Comparison of ENCODE assay signal across 27 cellular contexts in the genomic region with DNA sequence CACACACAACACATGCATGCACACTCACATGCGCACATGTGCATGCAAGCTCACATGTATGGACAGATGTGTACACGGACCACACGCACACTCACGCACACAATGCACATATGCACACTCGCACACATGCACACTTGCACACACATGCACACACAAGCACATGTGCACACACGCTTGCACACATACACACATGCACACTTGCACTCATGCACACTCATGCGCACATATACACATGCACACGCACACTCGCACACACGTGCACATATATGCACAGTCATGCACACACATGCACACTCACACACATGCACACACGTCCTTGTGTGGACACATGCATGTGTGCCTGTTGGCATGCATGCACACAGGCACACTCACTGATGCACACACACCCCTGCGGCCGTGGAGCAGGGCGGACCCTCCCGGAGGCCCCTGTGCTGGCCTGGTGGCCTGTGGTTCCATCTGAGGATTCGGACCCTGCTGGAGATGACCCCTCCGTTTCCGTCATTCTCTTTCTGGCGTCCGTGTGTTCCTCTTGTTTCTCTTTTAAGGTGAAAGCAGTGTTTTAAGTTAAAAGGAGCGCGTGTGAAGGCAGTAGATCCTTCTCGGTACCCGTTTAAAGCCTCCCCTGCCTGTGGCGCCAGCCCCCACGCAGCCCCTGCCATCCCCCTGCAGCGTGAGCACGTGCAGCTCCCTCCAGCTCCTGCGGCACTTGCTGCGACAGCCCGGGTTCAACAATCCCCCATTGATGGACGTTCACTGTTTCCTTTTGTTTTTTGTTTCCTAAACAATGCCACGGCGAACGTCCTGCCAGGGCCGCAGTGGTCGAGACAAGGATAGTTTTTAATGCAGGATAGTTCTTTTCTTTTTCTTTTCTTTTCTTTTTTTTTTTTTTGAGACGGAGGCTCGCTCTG. TPM values are rescaled to one million over a fixed set of nuclear protein-coding genes. Genes with fewer than 3 reads are reported as not detected.
DNase-seq lines count a peak whose midpoint lies in the region; ATAC-seq and TF ChIP-seq lines count a peak whose summit lies in the region.
"Had no signal": no experiment of that assay in that cellular context is flagged by ENCODE, and none has a peak within 500 bp of the region (broad histone marks: within the 10 kb centered on the region; RNA-seq: fewer than 3 reads in every experiment).

No MANE protein-coding gene starts in this region.

- H3K36me3 Mint-ChIP-seq in CD8-positive, alpha-beta memory T cell = peaks cover 0 to 59% (median 3%) of the 10 kb centered on the region in 3 donors

- H3K79me2 ChIP-seq in PC-3 (ENCODE audit: low read length) = peaks cover 19% of the 10 kb centered on the region

- no peaks in the 10 kb centered on the region for H3K27me3 ChIP-seq in CD8-positive, alpha-beta memory T cell (ENCODE audit: insufficient read depth, low read length, poor library complexity, severe bottlenecking)
- no peaks in the 10 kb centered on the region for H3K27me3 ChIP-seq in PC-3 (ENCODE audit: low read length)
- H3K27me3 ChIP-seq: BLaER1, sigmoid colon, upper lobe of left lung had no signal

- no peak overlapping the region for H3K4me2 ChIP-seq in PC-3 (ENCODE audit: low read length)
- H3K4me2 ChIP-seq: BLaER1 had no signal

- POLR2A ChIA-PET in CD8-positive, alpha-beta memory T cell (lab: Charles Lee) = interaction anchor here (0.7 kb wide), 1 partner anchor 497 kb away, joined by 3 read pairs; no protein-coding TSS in a partner anchor
- POLR2A ChIA-PET in PC-3 (lab: Charles Lee; ENCODE audit: unreplicated experiment) = interaction anchor here (0.6 kb wide), 1 partner anchor 120 kb away, joined by 4 read pairs; a partner anchor contains a TSS

- H3K36me3 ChIP-seq in mucosa of descending colon (ENCODE audit: low read depth) = peaks cover 3% of the 10 kb centered on the region
- peaks cover 10% of the 10 kb centered on the region for H3K36me3 ChIP-seq in CD8-positive, alpha-beta memory T cell (ENCODE audit: insufficient read depth, low read length)
- peaks cover 5% of the 10 kb centered on the region; the same call in 1 of the 2 replicates for H3K36me3 ChIP-seq in PC-3 (ENCODE audit: low read depth, low read length)

- no peak overlapping the region for H3K4me3 ChIP-seq in mucosa of descending colon
- H3K4me3 ChIP-seq in CD8-positive, alpha-beta memory T cell (ENCODE audit: low read length) = no peak overlapping the region
- H3K4me3 ChIP-seq in PC-3 (ENCODE audit: low read length) = no peak overlapping the region
- H3K4me3 ChIP-seq: BLaER1, sigmoid colon, upper lobe of left lung had no signal

- CTCF ChIA-PET in CD8-positive, alpha-beta memory T cell (lab: Charles Lee) = no interaction called here
- CTCF ChIA-PET in PC-3 (lab: Charles Lee) = no interaction called here

- H4K20me1 ChIP-seq in PC-3 (ENCODE audit: low read length) = no peaks in the 10 kb centered on the region

- H3K4me1 Mint-ChIP-seq in CD8-positive, alpha-beta memory T cell = peaks cover 5 to 18% (median 7%) of the 10 kb centered on the region in 3 donors

- H3K9me3 ChIP-seq in mucosa of descending colon (no peaks in the 10 kb centered on the region), PC-3 (ENCODE audit: low read length) (no peaks in the 10 kb centered on the region)
- no peaks in the 10 kb centered on the region for H3K9me3 ChIP-seq in CD8-positive, alpha-beta memory T cell (ENCODE audit: low read length)
- H3K9me3 ChIP-seq: BLaER1, Caco-2, sigmoid colon, upper lobe of left lung had no signal

- peak overlapping the region in 1 of 8 donors; percentile 68 for H3K27ac Mint-ChIP-seq in CD8-positive, alpha-beta memory T cell
- H3K27ac Mint-ChIP-seq: activated T-cell treated with anti-CD3 and anti-CD28 coated beads, Interleukin-2, amount 50 U/mL, for 24 hours; naive thymus-derived CD8-positive, alpha-beta T cell had no signal

- no peak overlapping the region for H2AFZ ChIP-seq in PC-3 (ENCODE audit: low read length)

- no TSS peak for BruUV-seq in PC-3 (replicated peaks; lab: Mats Ljungman, UMichigan)

- peaks cover 11% of the 10 kb centered on the region for H3K4me1 ChIP-seq in mucosa of descending colon (ENCODE audit: low read depth)
- H3K4me1 ChIP-seq in CD8-positive, alpha-beta memory T cell (ENCODE audit: insufficient read depth, low read length) = peaks cover 7% of the 10 kb centered on the region
- H3K4me1 ChIP-seq in PC-3 (ENCODE audit: insufficient read depth, low read length) = no peaks in the 10 kb centered on the region

- H3K9me2 ChIP-seq in PC-3 (replicated peaks; ENCODE audit: low read length) = no peaks in the 10 kb centered on the region

- no peak for TF ChIP-seq CTCF in mucosa of descending colon (IDR thresholded peaks at IDR 0.05)
- no peak for TF ChIP-seq CTCF in PC-3 (conservative IDR thresholded peaks at IDR 0.05; ENCODE audit: low read depth, low read length)

- no peak overlapping the region for H3K9ac ChIP-seq in PC-3 (ENCODE audit: low read length)
- H3K9ac ChIP-seq: BLaER1 had no signal

- intact Hi-C loops in left ventricle myocardium superior (cut with micrococcal nuclease) (no loop called here), mucosa of descending colon (cut with DNase I, micrococcal nuclease) (no loop called here), PC-3 (cut with micrococcal nuclease) (no loop called here)

- H3K27ac ChIP-seq in CD8-positive, alpha-beta memory T cell (ENCODE audit: low read depth, low read length) = no peak overlapping the region
- H3K27ac ChIP-seq in PC-3 (ENCODE audit: low read length) = no peak overlapping the region
- H3K27ac ChIP-seq: BLaER1, sigmoid colon, upper lobe of left lung had no signal

- ATAC-seq in left ventricle myocardium superior (no peak), mucosa of descending colon (no peak), PC-3 (no peak)
- ATAC-seq: naive thymus-derived CD8-positive, alpha-beta T cell; stimulated activated naive CD8-positive, alpha-beta T cell treated with anti-CD3 and anti-CD28 coated beads, Interleukin-15, amount 100 ng/mL, for 72 hours had no signal

- peak overlapping the region in 1 of 7 donors; percentile 50 for H3K4me3 Mint-ChIP-seq in CD8-positive, alpha-beta memory T cell
- H3K4me3 Mint-ChIP-seq: activated T-cell treated with anti-CD3 and anti-CD28 coated beads, Interleukin-2, amount 50 U/mL, for 24 hours; stimulated activated naive CD8-positive, alpha-beta T cell treated with anti-CD3 and anti-CD28 coated beads, Interleukin-15, amount 100 ng/mL, for 72 hours had no signal

- DNase-seq in C1 segment of cervical spinal cord (lab: John Stamatoyannopoulos, UW) (peak in 11 of 14 donors; percentile 25 to 72 (median 63)), anterior cingulate cortex (lab: John Stamatoyannopoulos, UW) (peak in 45 of 58 donors; percentile 17 to 89 (median 61)), hippocampal formation (lab: John Stamatoyannopoulos, UW) (peak; percentile 79 to 83), pons (ENCODE audit: low spot score) (peak; percentile 89), left ventricle myocardium superior (no peak), mucosa of descending colon (no peak), PC-3 (no peak)
- DNase-seq in CD8-positive, alpha-beta memory T cell = no peak
- DNase-seq: activated CD4-positive, alpha-beta T cell treated with anti-CD3 and anti-CD28 coated beads for 4 hours; activated T-cell treated with anti-CD3 and anti-CD28 coated beads, Interleukin-2, amount 50 U/mL, for 24 hours; amniotic stem cell; Caco-2; central memory CD4-positive, alpha-beta T cell; DMS79; glutamatergic neuron; H7; naive thymus-derived CD8-positive, alpha-beta T cell; NCI-H1105 treated with DMSO at 0.1 percent for 48 hours; NCI-H2029; NCI-H2227 treated with DMSO at 0.1 percent for 48 hours; NCI-H69; RPMI8226; sigmoid colon; stimulated activated naive CD8-positive, alpha-beta T cell treated with anti-CD3 and anti-CD28 coated beads, Interleukin-15, amount 100 ng/mL, for 72 hours; T-helper 2 cell; upper lobe of left lung had no signal

- H3F3A ChIP-seq in PC-3 (ENCODE audit: low read length, unreplicated experiment) = no peaks in the 10 kb centered on the region

- no peaks in the 10 kb centered on the region for H3K27me3 Mint-ChIP-seq in CD8-positive, alpha-beta memory T cell
- H3K27me3 Mint-ChIP-seq: activated T-cell treated with anti-CD3 and anti-CD28 coated beads, Interleukin-2, amount 50 U/mL, for 24 hours; naive thymus-derived CD8-positive, alpha-beta T cell; stimulated activated naive CD8-positive, alpha-beta T cell treated with anti-CD3 and anti-CD28 coated beads, Interleukin-15, amount 100 ng/mL, for 72 hours had no signal

- peaks cover 0 to 2% (median 0%) of the 10 kb centered on the region in 5 donors for H3K9me3 Mint-ChIP-seq in CD8-positive, alpha-beta memory T cell
- H3K9me3 Mint-ChIP-seq: activated T-cell treated with anti-CD3 and anti-CD28 coated beads, Interleukin-2, amount 50 U/mL, for 24 hours; naive thymus-derived CD8-positive, alpha-beta T cell; stimulated activated naive CD8-positive, alpha-beta T cell treated with anti-CD3 and anti-CD28 coated beads, Interleukin-15, amount 100 ng/mL, for 72 hours had no signal

RNA-seq across cellular contexts. Expression of a gene that starts 5.6 kb away (rescaled TPM):
- 461 TPM for total RNA-seq in left ventricle myocardium superior
- 100 to 1,000 TPM; 118 to 160 (median 148) TPM for total RNA-seq in mucosa of descending colon
- 100 to 1,000 TPM; 102 to 104 TPM for total RNA-seq in CD8-positive, alpha-beta memory T cell
- polyA plus RNA-seq in CD8-positive, alpha-beta memory T cell = 207 TPM
- total RNA-seq in PC-3 (2014; rRNA removed) = 102 and 111 TPM in 2 replicates

RNA-seq across cellular contexts. Expression of a gene that starts 12.1 kb away (rescaled TPM):
- total RNA-seq in left ventricle myocardium superior (92.5 TPM), mucosa of descending colon (1 to 10 TPM; 1.6 to 7.0 (median 2.1) TPM), PC-3 (2014; rRNA removed) (74.9 and 75.6 TPM in 2 replicates)
- total RNA-seq in CD8-positive, alpha-beta memory T cell = 10 to 100 TPM; 29.0 to 29.5 TPM
- polyA plus RNA-seq in CD8-positive, alpha-beta memory T cell = 20.4 TPM

RNA-seq across cellular contexts. Expression of a gene that starts 18.1 kb away (rescaled TPM):
- total RNA-seq in left ventricle myocardium superior (96.7 TPM), mucosa of descending colon (100 to 1,000 TPM; 117 to 123 (median 119) TPM), PC-3 (2014; rRNA removed) (177 and 178 TPM in 2 replicates)
- total RNA-seq in CD8-positive, alpha-beta memory T cell = 100 to 1,000 TPM; 253 TPM
- polyA plus RNA-seq in CD8-positive, alpha-beta memory T cell = 7.7 TPM

RNA-seq across cellular contexts. Expression of a gene that starts 48.9 kb away (rescaled TPM):
- 625 TPM for total RNA-seq in left ventricle myocardium superior
- total RNA-seq in mucosa of descending colon = 100 to 1,000 TPM; 748 to 897 (median 892) TPM
- 1,000 to 10,000 TPM; 1,485 to 1,540 TPM for total RNA-seq in CD8-positive, alpha-beta memory T cell
- polyA plus RNA-seq in CD8-positive, alpha-beta memory T cell = 2,756 TPM
- 1,797 and 2,672 TPM in 2 replicates for total RNA-seq in PC-3 (2014; rRNA removed)

Comparison
In these comparisons a context has a peak if more than half of its experiments do, and no peak if none do; other contexts are left out.
1. DNase-seq: peak in C1 segment of cervical spinal cord (11 of 14), anterior cingulate cortex (45 of 58), hippocampal formation (2 of 2) and pons (single experiment); none in left ventricle myocardium superior (single experiment), mucosa of descending colon (0 of 3), CD8-positive, alpha-beta memory T cell (0 of 5) and PC-3 (single experiment).